25 cellular contexts compared by ENCODE assay signal in the genomic region with DNA sequence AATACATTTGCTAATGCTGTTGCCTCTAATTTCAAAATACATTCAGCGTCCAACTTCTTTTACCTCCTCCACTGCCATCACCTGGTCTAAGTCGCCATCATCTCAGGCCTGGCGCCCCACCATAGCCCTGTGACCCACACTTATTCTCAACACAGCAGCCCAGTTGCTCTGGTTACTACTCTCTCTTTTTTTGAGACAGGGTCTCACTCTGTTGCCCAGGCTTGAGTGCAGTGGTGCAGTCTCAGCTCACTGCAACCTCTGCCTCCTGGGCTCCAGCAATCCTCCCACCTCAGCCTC.
"Had no signal": no experiment of that assay in that cellular context is flagged by ENCODE, and none has a peak within 500 bp of the region (broad histone marks: within the 10 kb centered on the region; RNA-seq: fewer than 3 reads in every experiment).

No MANE protein-coding gene starts in this region.

- H2AFZ ChIP-seq: parathyroid adenoma had no signal

- H3K36me3 ChIP-seq: ovary, stomach, thoracic aorta, thyroid gland, tibial nerve, upper lobe of left lung, vagina had no signal

- ATAC-seq: naive thymus-derived CD4-positive, alpha-beta T cell; natural killer cell; psoas muscle; right cardiac atrium; sciatic nerve; stimulated activated effector memory CD8-positive, alpha-beta T cell treated with anti-CD3 and anti-CD28 coated beads, Interleukin-12 subunit alpha, Interleukin-12 subunit beta, amount 100 ng/mL, for 72 hours; stimulated activated naive B cell treated with anti-CD40 and anti-IgM and Interleukin-4, amounts not matched to agents 10 μg/mL and 1 μg/mL and 100 μg/mL, for 72 hours had no signal

- H3K27me3 ChIP-seq: ovary, stomach, thyroid gland, upper lobe of left lung, vagina had no signal

- H3K27ac ChIP-seq: ovary, parathyroid adenoma, psoas muscle, stomach, thoracic aorta, thyroid gland, tibial nerve, upper lobe of left lung, vagina had no signal

- H3K27me3 Mint-ChIP-seq: stimulated activated naive CD8-positive, alpha-beta T cell treated with anti-CD3 and anti-CD28 coated beads, Interleukin-15, Interleukin-2, amounts not matched to agents 100 ng/mL and 50 ng/mL, for 24 hours had no signal

- H3K9me3 ChIP-seq: ovary, psoas muscle, stomach, thoracic aorta, thyroid gland, tibial nerve, upper lobe of left lung, vagina had no signal

- H3K9ac ChIP-seq: parathyroid adenoma had no signal

- H3K27ac Mint-ChIP-seq: natural killer cell; nephron; progenitor cell of endocrine pancreas; stimulated activated naive B cell treated with anti-CD40 and anti-IgM and Interleukin-4, amounts not matched to agents 10 μg/mL and 1 μg/mL and 100 μg/mL, for 72 hours; stimulated activated naive CD8-positive, alpha-beta T cell treated with anti-CD3 and anti-CD28 coated beads, Interleukin-15, Interleukin-2, amounts not matched to agents 100 ng/mL and 50 ng/mL, for 24 hours had no signal

- H3K79me2 ChIP-seq: parathyroid adenoma had no signal

- H3K4me1 ChIP-seq: parathyroid adenoma, psoas muscle, stomach, thyroid gland, tibial nerve, upper lobe of left lung, vagina had no signal

- H3K4me3 Mint-ChIP-seq: natural killer cell; nephron; stimulated activated effector memory CD8-positive, alpha-beta T cell treated with anti-CD3 and anti-CD28 coated beads, Interleukin-12 subunit alpha, Interleukin-12 subunit beta, amount 100 ng/mL, for 72 hours; stimulated activated naive B cell treated with anti-CD40 and anti-IgM and Interleukin-4, amounts not matched to agents 10 μg/mL and 1 μg/mL and 100 μg/mL, for 72 hours; stimulated activated naive CD8-positive, alpha-beta T cell treated with anti-CD3 and anti-CD28 coated beads, Interleukin-15, Interleukin-2, amounts not matched to agents 100 ng/mL and 50 ng/mL, for 24 hours had no signal

- H3K4me3 ChIP-seq: ovary, psoas muscle, stomach, thoracic aorta, thyroid gland, tibial nerve, upper lobe of left lung, vagina had no signal

- H3K36me3 Mint-ChIP-seq: natural killer cell had no signal

- H3K9me3 Mint-ChIP-seq: natural killer cell; nephron; stimulated activated naive CD8-positive, alpha-beta T cell treated with anti-CD3 and anti-CD28 coated beads, Interleukin-15, Interleukin-2, amounts not matched to agents 100 ng/mL and 50 ng/mL, for 24 hours had no signal

- H3K4me1 Mint-ChIP-seq: natural killer cell; stimulated activated effector memory CD8-positive, alpha-beta T cell treated with anti-CD3 and anti-CD28 coated beads, Interleukin-12 subunit alpha, Interleukin-12 subunit beta, amount 100 ng/mL, for 72 hours; stimulated activated naive B cell treated with anti-CD40 and anti-IgM and Interleukin-4, amounts not matched to agents 10 μg/mL and 1 μg/mL and 100 μg/mL, for 72 hours had no signal

- FAIRE-seq: small intestine, urothelium cell line had no signal

- DNase-seq: naive thymus-derived CD4-positive, alpha-beta T cell; natural killer cell; ovary; psoas muscle; right cardiac atrium; small intestine; stimulated activated CD4-positive, alpha-beta T cell treated with anti-CD3 and anti-CD28 coated beads, Interleukin-15, amount 100 ng/mL, for 24 hours; stimulated activated CD4-positive, alpha-beta T cell treated with anti-CD3 and anti-CD28 coated beads, Interleukin-2, amount 100 ng/mL, for 24 hours; stimulated activated CD4-positive, alpha-beta T cell treated with anti-CD3 and anti-CD28 coated beads, Interleukin-2, amount 100 ng/mL, for 48 hours; stimulated activated CD4-positive, alpha-beta T cell treated with anti-CD3 and anti-CD28 coated beads, Interleukin-4, amount 100 ng/mL, for 24 hours; stimulated activated naive B cell treated with anti-CD40 and anti-IgM and Interleukin-4, amounts not matched to agents 10 μg/mL and 1 μg/mL and 100 μg/mL, for 72 hours; stimulated activated naive CD4-positive, alpha-beta T cell treated with Interleukin-2 at 50 U/mL for 16 hours; stomach; thyroid gland; upper lobe of left lung had no signal
